ENCODE assay signal across 26 cellular contexts in the genomic region with DNA sequence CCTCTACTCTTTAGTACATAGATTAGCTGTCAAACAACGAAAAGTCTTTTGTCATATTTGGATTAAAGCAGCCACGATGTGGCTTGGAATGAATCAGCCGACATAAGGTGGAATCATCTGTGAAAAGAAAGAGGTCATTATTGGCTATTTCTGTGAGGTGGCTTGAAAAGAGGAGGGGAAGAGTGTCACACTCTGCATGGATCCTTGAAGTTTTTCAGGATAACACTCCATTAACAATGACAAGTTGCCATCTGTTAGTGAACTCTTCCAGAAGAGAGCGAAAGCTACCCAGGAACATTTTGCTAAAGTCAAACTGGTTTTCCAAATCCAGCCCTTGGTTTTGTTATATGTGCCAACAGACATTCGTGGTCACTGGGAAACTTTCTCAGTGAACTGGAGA.
"Had no signal": no experiment of that assay in that cellular context is flagged by ENCODE, and none has a peak within 500 bp of the region (broad histone marks: within the 10 kb centered on the region; RNA-seq: fewer than 3 reads in every experiment).

No MANE protein-coding gene starts in this region.

- H3K27ac ChIP-seq: cardiac muscle cell, SK-N-MC had no signal

- H3K36me3 Mint-ChIP-seq: activated naive CD8-positive, alpha-beta T cell treated with anti-CD3 and anti-CD28 coated beads for 36 hours had no signal

- H3K4me3 Mint-ChIP-seq: activated CD4-positive, alpha-beta T cell treated with anti-CD3 and anti-CD28 coated beads, Interleukin-2, amount 10 ng/mL, durations not matched to agents 24 days and 14 days; activated CD8-positive, alpha-beta T cell treated with anti-CD3 and anti-CD28 coated beads for 36 hours; activated naive CD8-positive, alpha-beta T cell treated with anti-CD3 and anti-CD28 coated beads for 36 hours; activated T-cell treated with anti-CD3 and anti-CD28 coated beads, Interleukin-2, amount 50 U/mL, for 72 hours; activated T-helper 17 cell treated with anti-CD3 and anti-CD28 coated beads, Interleukin-2, amount 50 U/mL, for 72 hours; central memory CD8-positive, alpha-beta T cell had no signal

- H3K27me3 ChIP-seq: cardiac muscle cell had no signal

- H3K4me1 Mint-ChIP-seq: activated CD4-positive, alpha-beta T cell treated with anti-CD3 and anti-CD28 coated beads, Interleukin-2, amount 10 ng/mL, durations not matched to agents 24 days and 14 days; activated naive CD8-positive, alpha-beta T cell treated with anti-CD3 and anti-CD28 coated beads for 36 hours; activated T-helper 17 cell treated with anti-CD3 and anti-CD28 coated beads, Interleukin-2, amount 50 U/mL, for 72 hours; central memory CD8-positive, alpha-beta T cell had no signal

- H3K36me3 ChIP-seq: cardiac muscle cell had no signal

- DNase-seq: activated CD4-positive, alpha-beta T cell treated with anti-CD3 and anti-CD28 coated beads, Interleukin-2, amount 10 ng/mL, durations not matched to agents 24 days and 14 days; activated CD4-positive, alpha-beta T cell treated with anti-CD3 and anti-CD28 coated beads, Interleukin-2, amount 50 U/mL, for 4 hours; activated CD8-positive, alpha-beta T cell treated with anti-CD3 and anti-CD28 coated beads for 36 hours; activated effector memory CD4-positive, alpha-beta T cell treated with anti-CD3 and anti-CD28 coated beads, Interleukin-2, amount 50 U/mL, for 16 hours; activated naive CD4-positive, alpha-beta T cell; activated naive CD4-positive, alpha-beta T cell treated with anti-CD3 and anti-CD28 coated beads, Interleukin-2, amount 50 U/mL, for 16 hours; activated naive CD8-positive, alpha-beta T cell treated with anti-CD3 and anti-CD28 coated beads for 36 hours; activated T-cell treated with anti-CD3 and anti-CD28 coated beads, Interleukin-2, amount 50 U/mL, for 1 hour; activated T-cell treated with anti-CD3 and anti-CD28 coated beads, Interleukin-2, amount 50 U/mL, for 72 hours; amniotic stem cell; aorta; Karpas-422; NCI-H1105; NCI-H1417 treated with DMSO at 0.1 percent for 48 hours; NCI-H187 treated with DMSO at 0.1 percent for 48 hours; NCI-H2081; NCI-H2227 treated with DMSO at 0.1 percent for 48 hours; NCI-H526 treated with DMSO at 0.1 percent for 48 hours; NK-92 treated with Interleukin-12 subunit alpha and Interleukin-12 subunit beta, amount 100 ng/mL, for 24 hours; Right ventricle myocardium superior; T1000 had no signal

- H3K27ac Mint-ChIP-seq: activated CD4-positive, alpha-beta T cell treated with anti-CD3 and anti-CD28 coated beads, Interleukin-2, amount 10 ng/mL, durations not matched to agents 24 days and 14 days; activated CD8-positive, alpha-beta T cell treated with anti-CD3 and anti-CD28 coated beads for 36 hours; activated naive CD8-positive, alpha-beta T cell treated with anti-CD3 and anti-CD28 coated beads for 36 hours; activated T-cell treated with anti-CD3 and anti-CD28 coated beads, Interleukin-2, amount 50 U/mL, for 72 hours; activated T-helper 17 cell treated with anti-CD3 and anti-CD28 coated beads, Interleukin-2, amount 50 U/mL, for 72 hours had no signal

- H3K27me3 Mint-ChIP-seq: activated CD4-positive, alpha-beta T cell treated with anti-CD3 and anti-CD28 coated beads, Interleukin-2, amount 10 ng/mL, durations not matched to agents 24 days and 14 days; activated CD8-positive, alpha-beta T cell treated with anti-CD3 and anti-CD28 coated beads for 36 hours; activated naive CD8-positive, alpha-beta T cell treated with anti-CD3 and anti-CD28 coated beads for 36 hours; activated T-helper 17 cell treated with anti-CD3 and anti-CD28 coated beads, Interleukin-2, amount 50 U/mL, for 72 hours; central memory CD8-positive, alpha-beta T cell had no signal

- H3K4me3 ChIP-seq: cardiac muscle cell, K562, SK-N-MC had no signal

- H3K9me3 Mint-ChIP-seq: activated CD4-positive, alpha-beta T cell treated with anti-CD3 and anti-CD28 coated beads, Interleukin-2, amount 10 ng/mL, durations not matched to agents 24 days and 14 days had no signal
